In the genomic region with DNA sequence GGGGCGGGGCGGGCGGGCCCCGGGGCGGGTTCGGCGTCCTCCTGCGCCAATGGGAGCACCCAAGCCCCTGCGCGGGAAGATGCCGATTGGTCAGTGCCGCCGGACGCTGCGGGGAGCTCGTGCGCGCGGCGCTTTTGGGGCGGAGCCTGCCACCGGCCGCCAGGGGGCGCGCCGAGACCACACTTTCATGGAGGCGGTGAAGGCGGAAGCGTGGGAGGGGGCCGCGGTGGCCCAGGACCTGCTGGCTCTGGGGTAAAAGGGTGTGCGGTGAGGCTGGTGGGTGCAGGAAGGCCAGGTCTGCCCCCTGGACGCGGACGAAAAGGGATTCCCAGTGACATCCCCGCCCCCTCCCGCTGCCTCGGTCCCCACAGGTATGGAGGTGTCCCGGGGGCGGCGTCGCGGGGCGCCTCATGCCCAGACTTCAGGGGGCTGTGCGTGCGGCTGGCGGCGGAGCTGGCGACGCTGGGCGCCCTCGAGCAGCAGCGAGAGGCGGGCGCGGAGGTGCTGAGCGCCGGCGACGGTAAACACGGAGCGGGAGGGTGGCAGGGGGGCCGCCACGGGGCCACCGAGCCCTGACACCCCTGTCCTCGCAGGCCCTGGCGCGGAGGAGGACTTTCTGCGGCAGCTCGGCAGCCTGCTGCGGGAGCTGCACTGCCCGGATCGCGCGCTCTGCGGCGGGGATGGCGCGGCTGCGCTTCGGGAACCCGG, we compare ENCODE assay signal across 8 cellular contexts. TPM values are rescaled to one million over a fixed set of nuclear protein-coding genes. Genes with fewer than 3 reads are reported as not detected.
DNase-seq lines count a peak whose midpoint lies in the region; ATAC-seq and TF ChIP-seq lines count a peak whose summit lies in the region.

Gene FAM98C, plus strand, starts transcription at position 127 of the 708 bp plus-strand sequence. Its CDS starts 61 bp downstream, at position 188.

- peaks cover 3% of the 10 kb centered on the region for H3K4me1 ChIP-seq in parathyroid adenoma
- H3K4me1 ChIP-seq in tibial nerve = peaks cover 0 to 20% (median 6%) of the 10 kb centered on the region in 4 donors

- H3K4me2 ChIP-seq in parathyroid adenoma (ENCODE audit: low read length) = peak within 1 kb of the TSS; percentile 96

- peak within 1 kb of the TSS; percentile 88 for H3K4me3 Mint-ChIP-seq in activated naive CD8-positive, alpha-beta T cell treated with anti-CD3 and anti-CD28 coated beads for 36 hours

- intact Hi-C loops in Right ventricle myocardium inferior (cut with DNase I) = loop anchor here (2.0 kb wide), 3 partner anchors 28 to 528 kb away; partner anchors contain the start of genes MRPS12, PSMD8 and SARS2

- peak within 1 kb of the TSS; percentile 90 for H3K27ac Mint-ChIP-seq in activated naive CD8-positive, alpha-beta T cell treated with anti-CD3 and anti-CD28 coated beads for 36 hours

- no peaks in the 10 kb centered on the region for H3K27me3 Mint-ChIP-seq in activated naive CD8-positive, alpha-beta T cell treated with anti-CD3 and anti-CD28 coated beads for 36 hours

- H3K27ac ChIP-seq in parathyroid adenoma = peak within 1 kb of the TSS; percentile 71
- peak within 1 kb of the TSS; percentile 44 to 88 (median 80) for H3K27ac ChIP-seq in tibial nerve

- H3K4me3 ChIP-seq in GM12865 (ENCODE audit: low read depth, low read length) (peak within 1 kb of the TSS; percentile 95), parathyroid adenoma (ENCODE audit: low read depth, low read length) (peak within 1 kb of the TSS; percentile 88), tibial nerve (peak within 1 kb of the TSS; percentile 56 to 79 (median 71))

- WGBS in tibial nerve, 2 donors = 0 to 1% methylated on average over 28 to 56 of the region's 82 CpGs

- no peaks in the 10 kb centered on the region for H3K36me3 ChIP-seq in parathyroid adenoma (ENCODE audit: control insufficient read depth, insufficient read depth, low read length)
- H3K36me3 ChIP-seq in tibial nerve = peaks cover 0 to 36% (median 0%) of the 10 kb centered on the region in 3 donors

- TF ChIP-seq CTCF in GM12865 (IDR thresholded peaks at IDR 0.05; ENCODE audit: insufficient read depth, low read depth, low read length, missing control alignments) (peak; percentile 89), parathyroid adenoma (IDR thresholded peaks at IDR 0.05) (peak; percentile 97), tibial nerve (IDR thresholded peaks at IDR 0.05) (peak; percentile 95 to 100 (median 99))

- H3K9me3 ChIP-seq in parathyroid adenoma (ENCODE audit: control insufficient read depth, low read length) (no peaks in the 10 kb centered on the region), tibial nerve (no peaks in the 10 kb centered on the region)

- peak; percentile 99 for DNase-seq in GM12865 (ENCODE audit: low read depth)
- DNase-seq in NCI-H1105 (lab: John Stamatoyannopoulos, UW) = peak; percentile 98
- peak; percentile 93 for DNase-seq in SKM-1 treated with dmso at 0.1 percent for 144 hours (lab: John Stamatoyannopoulos, UW; ENCODE audit: unreplicated experiment)
- peak; percentile 98 for DNase-seq in activated naive CD8-positive, alpha-beta T cell treated with anti-CD3 and anti-CD28 coated beads for 36 hours
- peak; percentile 98 for DNase-seq in Right ventricle myocardium inferior (ENCODE audit: missing footprints)
- peak; percentile 90 to 92 for DNase-seq in tibial nerve (ENCODE audit: low spot score in 2 of 2)

- H2AFZ ChIP-seq in parathyroid adenoma = peak within 1 kb of the TSS; percentile 98

- no peaks in the 10 kb centered on the region for H3K36me3 Mint-ChIP-seq in activated naive CD8-positive, alpha-beta T cell treated with anti-CD3 and anti-CD28 coated beads for 36 hours

- TF ChIP-seq POLR2A in tibial nerve (IDR thresholded peaks at IDR 0.05) = no peak

- TF ChIP-seq EP300 in tibial nerve (IDR thresholded peaks at IDR 0.05) = peak; percentile 59 to 62

- peaks cover 8% of the 10 kb centered on the region for H3K4me1 Mint-ChIP-seq in activated naive CD8-positive, alpha-beta T cell treated with anti-CD3 and anti-CD28 coated beads for 36 hours

- H3K79me2 ChIP-seq in parathyroid adenoma = no peaks in the 10 kb centered on the region

- ATAC-seq in HG02642 (IDR thresholded peaks at IDR 0.05; ENCODE audit: poor library complexity, unreplicated experiment) (peak; percentile 96), Right ventricle myocardium inferior (peak; percentile 99)

- H3K27me3 ChIP-seq in parathyroid adenoma (ENCODE audit: control insufficient read depth, insufficient read depth, low read length) (no peaks in the 10 kb centered on the region), tibial nerve (peaks cover 0 to 41% of the 10 kb centered on the region in 2 donors)

- peak within 1 kb of the TSS; percentile 77 for H3K9ac ChIP-seq in parathyroid adenoma

- no peaks in the 10 kb centered on the region for H3K9me3 Mint-ChIP-seq in activated naive CD8-positive, alpha-beta T cell treated with anti-CD3 and anti-CD28 coated beads for 36 hours

RNA-seq across cellular contexts. Expression of gene FAM98C, which starts in this region (rescaled TPM):
- 1 to 10 TPM; 8.1 to 9.3 TPM for total RNA-seq in activated naive CD8-positive, alpha-beta T cell treated with anti-CD3 and anti-CD28 coated beads for 36 hours
- 15.1 TPM for total RNA-seq in Right ventricle myocardium inferior
- total RNA-seq in tibial nerve = 10 to 100 TPM; 24.9 to 69.0 (median 50.3) TPM

Comparison
In these comparisons a context has a peak if more than half of its experiments do, and no peak if none do; other contexts are left out.
1. Peak in every context shown above with its lines: DNase-seq, ATAC-seq, H3K4me3 ChIP-seq and H3K27ac ChIP-seq.